Comparison of ENCODE assay signal across 9 cellular contexts in the genomic region with DNA sequence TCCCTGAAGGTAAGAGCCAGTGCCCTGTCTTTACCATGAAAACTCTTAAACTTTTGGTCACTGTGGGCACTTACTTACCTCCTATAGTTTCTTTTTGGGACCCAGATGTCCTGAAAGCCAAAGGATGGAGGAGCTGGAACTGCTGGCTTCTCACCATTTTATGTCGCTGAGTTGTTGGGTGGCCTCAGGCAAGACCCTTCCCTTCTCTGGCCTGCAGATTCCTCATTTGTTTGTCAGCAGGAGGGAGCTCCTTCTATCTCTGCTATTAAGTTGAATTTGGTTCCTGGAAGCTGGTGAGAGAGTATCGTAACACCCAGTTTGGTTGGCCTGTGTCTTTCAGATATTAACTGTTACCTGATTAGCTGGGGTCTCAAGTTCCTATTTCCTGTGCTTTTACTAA.
A peak's percentile ranks its signal among the peaks of the same experiment; 100 is the strongest.
DNase-seq lines count a peak whose midpoint lies in the region; ATAC-seq and TF ChIP-seq lines count a peak whose summit lies in the region.
"Had no signal": no experiment of that assay in that cellular context is flagged by ENCODE, and none has a peak within 500 bp of the region (broad histone marks: within the 10 kb centered on the region; RNA-seq: fewer than 3 reads in every experiment).

No MANE protein-coding gene starts in this region.

- H3K4me2 ChIP-seq in BLaER1 treated with 17β-estradiol and CSF1 and Interleukin-3, amounts not matched to agents 10 nM and 100 nM = peak overlapping the region in 6 of 11 experiments; percentile 45 to 86 (median 76); a peak in 10 of 22 replicates
- no peak overlapping the region for H3K4me2 ChIP-seq in parathyroid adenoma (ENCODE audit: low read length)

- no peaks in the 10 kb centered on the region for H3K27me3 Mint-ChIP-seq in IgD-negative memory B cell
- H3K27me3 Mint-ChIP-seq in effector memory CD8-positive, alpha-beta T cell = no peaks in the 10 kb centered on the region

- peaks cover 7 to 49% (median 25%) of the 10 kb centered on the region in 11 experiments; a peak in 19 of 22 replicates for H3K36me3 ChIP-seq in BLaER1 treated with 17β-estradiol and CSF1 and Interleukin-3, amounts not matched to agents 10 nM and 100 nM
- H3K36me3 ChIP-seq in parathyroid adenoma (ENCODE audit: control insufficient read depth, insufficient read depth, low read length) = no peaks in the 10 kb centered on the region

- H3K4me1 ChIP-seq in BLaER1 treated with 17β-estradiol and CSF1 and Interleukin-3, amounts not matched to agents 10 nM and 100 nM = peaks cover 47 to 77% (median 49%) of the 10 kb centered on the region in 10 experiments
- peaks cover 10% of the 10 kb centered on the region for H3K4me1 ChIP-seq in parathyroid adenoma

- no peaks in the 10 kb centered on the region for H3K9me3 Mint-ChIP-seq in IgD-negative memory B cell
- no peaks in the 10 kb centered on the region for H3K9me3 Mint-ChIP-seq in effector memory CD8-positive, alpha-beta T cell

- H3K79me2 ChIP-seq in parathyroid adenoma = peaks cover 47% of the 10 kb centered on the region

- H2AFZ ChIP-seq in parathyroid adenoma = peak overlapping the region; percentile 73

- H3K36me3 Mint-ChIP-seq in IgD-negative memory B cell = peaks cover 6% of the 10 kb centered on the region
- peaks cover 9% of the 10 kb centered on the region for H3K36me3 Mint-ChIP-seq in effector memory CD8-positive, alpha-beta T cell (ENCODE audit: insufficient read depth)

- H3K27me3 ChIP-seq in BLaER1 treated with 17β-estradiol and CSF1 and Interleukin-3, amounts not matched to agents 10 nM and 100 nM = no peaks in the 10 kb centered on the region
- H3K27me3 ChIP-seq in parathyroid adenoma (ENCODE audit: control insufficient read depth, insufficient read depth, low read length) = no peaks in the 10 kb centered on the region

- H3K9me3 ChIP-seq in BLaER1 treated with 17β-estradiol and CSF1 and Interleukin-3, amounts not matched to agents 10 nM and 100 nM (replicated peaks in 1 of 11) = no peaks in the 10 kb centered on the region
- H3K9me3 ChIP-seq in parathyroid adenoma (ENCODE audit: control insufficient read depth, low read length) = no peaks in the 10 kb centered on the region

- no peak for DNase-seq in effector memory CD8-positive, alpha-beta T cell
- no peak for DNase-seq in central memory CD4-positive, alpha-beta T cell
- DNase-seq: NCI-H446 had no signal

- peak overlapping the region in 7 of 11 experiments; percentile 24 to 64 (median 53); a peak in 9 of 22 replicates for H3K9ac ChIP-seq in BLaER1 treated with 17β-estradiol and CSF1 and Interleukin-3, amounts not matched to agents 10 nM and 100 nM
- H3K9ac ChIP-seq in parathyroid adenoma = no peak overlapping the region

- H3K4me1 Mint-ChIP-seq in IgD-negative memory B cell = peaks cover 37 to 44% (median 42%) of the 10 kb centered on the region in 3 donors
- H3K4me1 Mint-ChIP-seq in effector memory CD8-positive, alpha-beta T cell (ENCODE audit: low read depth in 2 of 2) = peaks cover 36 to 43% of the 10 kb centered on the region in 2 donors

- H4K20me1 ChIP-seq in BLaER1 treated with 17β-estradiol and CSF1 and Interleukin-3, amounts not matched to agents 10 nM and 100 nM = peaks cover 42 to 100% (median 96%) of the 10 kb centered on the region in 11 experiments; a peak in 21 of 22 replicates

- TF ChIP-seq CTCF in parathyroid adenoma (IDR thresholded peaks at IDR 0.05) = no peak

- peak overlapping the region in 3 of 4 donors; percentile 56 to 71 (median 63) for H3K4me3 Mint-ChIP-seq in IgD-negative memory B cell
- H3K4me3 Mint-ChIP-seq in effector memory CD8-positive, alpha-beta T cell = no peak overlapping the region

- peak overlapping the region; percentile 43 to 80 (median 68); a peak in 20 of 22 replicates for H3K27ac ChIP-seq in BLaER1 treated with 17β-estradiol and CSF1 and Interleukin-3, amounts not matched to agents 10 nM and 100 nM
- H3K27ac ChIP-seq in parathyroid adenoma = peak overlapping the region; percentile 30

- no peak for ATAC-seq in effector memory CD8-positive, alpha-beta T cell (replicated peaks)
- ATAC-seq in GM19463 (IDR thresholded peaks at IDR 0.05; ENCODE audit: unreplicated experiment) (no peak), GM18517 (IDR thresholded peaks at IDR 0.05; ENCODE audit: unreplicated experiment) (no peak), HG03159 (IDR thresholded peaks at IDR 0.05; ENCODE audit: unreplicated experiment) (no peak)

- peak overlapping the region; percentile 90 to 98 (median 93) for H3K27ac Mint-ChIP-seq in IgD-negative memory B cell
- peak overlapping the region; percentile 82 to 87 for H3K27ac Mint-ChIP-seq in effector memory CD8-positive, alpha-beta T cell

- H3K4me3 ChIP-seq in BLaER1 treated with 17β-estradiol and CSF1 and Interleukin-3, amounts not matched to agents 10 nM and 100 nM = 0 out of 20 replicates have a peak overlapping the region, but pooled peaks of 1 of the 10 experiments have one; percentile 7
- no peak overlapping the region for H3K4me3 ChIP-seq in parathyroid adenoma (ENCODE audit: low read depth, low read length)

Comparison
In these comparisons a context has a peak if more than half of its experiments do, and no peak if none do; other contexts are left out.
1. H3K4me3 Mint-ChIP-seq: peak in IgD-negative memory B cell (3 of 4); none in effector memory CD8-positive, alpha-beta T cell (0 of 2).